Comparison of ENCODE assay signal across 8 cellular contexts in the genomic region with DNA sequence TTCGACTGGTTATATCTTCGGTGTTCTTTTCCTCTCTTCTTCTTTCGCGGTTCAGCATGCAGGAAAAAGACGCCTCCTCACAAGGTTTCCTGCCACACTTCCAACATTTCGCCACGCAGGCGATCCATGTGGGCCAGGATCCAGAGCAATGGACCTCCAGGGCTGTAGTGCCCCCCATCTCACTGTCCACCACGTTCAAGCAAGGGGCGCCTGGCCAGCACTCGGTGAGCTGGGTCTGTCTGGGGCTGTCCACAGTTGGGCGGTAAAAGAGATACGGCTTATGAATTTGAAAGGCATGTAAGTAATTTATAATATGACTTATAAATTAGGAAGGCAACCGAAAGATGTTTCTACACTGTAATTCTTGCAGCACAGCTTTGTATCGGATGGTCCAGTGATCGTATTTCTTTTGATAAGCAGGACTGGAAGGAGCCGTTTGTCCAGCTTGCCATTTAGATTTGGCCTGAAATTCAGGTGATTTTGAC. TPM values are rescaled to one million over a fixed set of nuclear protein-coding genes. Genes with fewer than 3 reads are reported as not detected.
A peak's percentile ranks its signal among the peaks of the same experiment; 100 is the strongest.
DNase-seq lines count a peak whose midpoint lies in the region; ATAC-seq, FAIRE-seq and TF ChIP-seq lines count a peak whose summit lies in the region.

No MANE protein-coding gene starts in this region.

- SMC1A ChIA-PET in GM12878 (lab: Charles Lee; ENCODE audit: uncharacterized antibody, unreplicated experiment): interaction anchor here (0.8 to 3.8 kb wide), 12 partner anchors 10 to 209 kb away, joined by 3 to 26 read pairs (median 4); partner anchors contain the start of gene ANKRD13C

- H3K4me1 ChIP-seq in GM12878 (ENCODE audit: control insufficient read depth, insufficient read depth, low read length): peaks cover 29% of the 10 kb centered on the region
- H3K4me1 ChIP-seq in kidney (ENCODE audit: control insufficient read depth in 1 of 2, insufficient read depth in 1 of 2, low read depth in 1 of 2, low read length in 2 of 2): peaks cover 0 to 2% of the 10 kb centered on the region in 2 donors
- peaks cover 2% of the 10 kb centered on the region for H3K4me1 ChIP-seq in stomach smooth muscle (ENCODE audit: control insufficient read depth, insufficient read depth, low read length)

- H3K27ac ChIP-seq in GM12878 (ENCODE audit: control insufficient read depth, insufficient read depth) (peak overlapping the region; percentile 74), kidney (ENCODE audit: low read depth in 2 of 2, low read length in 2 of 2) (peak overlapping the region; percentile 82 to 98), stomach smooth muscle (ENCODE audit: low read length) (peak overlapping the region; percentile 97)

- no peak for DNase-seq in GM12878 (ENCODE audit: low read depth, low spot score)
- DNase-seq in kidney: no peak
- no peak for DNase-seq in A172 (ENCODE audit: low spot score)
- DNase-seq in DMS153 (lab: John Stamatoyannopoulos, UW): no peak
- DNase-seq in KG1 (lab: John Stamatoyannopoulos, UW): no peak

- intact Hi-C loops in GM12878 (cut with micrococcal nuclease; ENCODE audit: unreplicated experiment): loop anchor here (2.0 to 10.0 kb wide), 3 partner anchors 57 to 207 kb away; partner anchors contain the start of genes ANKRD13C and LRRC40
- intact Hi-C loops in kidney (cut with DNase I): no loop called here

- TF ChIP-seq CTCF in GM12878 (IDR thresholded peaks at IDR 0.05 in 2 of 3, conservative IDR thresholded peaks at IDR 0.05 in 1 of 3; ENCODE audit: control insufficient read depth in 2 of 3, extremely low read depth in 1 of 3, insufficient read depth in 1 of 3, low read depth in 3 of 3, low read length in 3 of 3) (no peak), kidney (IDR thresholded peaks at IDR 0.05; ENCODE audit: borderline replicate concordance, extremely low read depth, insufficient read depth) (no peak)

- peak overlapping the region; percentile 91 for H2AFZ ChIP-seq in GM12878 (ENCODE audit: control insufficient read depth, low read depth, low read length)

- no peaks in the 10 kb centered on the region for H3K36me3 ChIP-seq in GM12878 (ENCODE audit: control insufficient read depth in 2 of 2, insufficient read depth in 2 of 2, low read length in 1 of 2)
- H3K36me3 ChIP-seq in kidney (ENCODE audit: control insufficient read depth in 1 of 2, insufficient read depth in 2 of 2, low read length in 2 of 2): no peaks in the 10 kb centered on the region
- no peaks in the 10 kb centered on the region for H3K36me3 ChIP-seq in stomach smooth muscle (ENCODE audit: control insufficient read depth in 2 of 2, insufficient read depth in 2 of 2, low read length in 2 of 2)

- no peak for TF ChIP-seq EP300 in GM12878 (IDR thresholded peaks at IDR 0.05; ENCODE audit: borderline replicate concordance in 1 of 2, control insufficient read depth in 1 of 2, low read depth in 2 of 2, low read length in 2 of 2)

- in situ Hi-C loops in GM12878 (cut with MboI): loop anchor here (5.0 kb wide), 1 partner anchor 54 kb away; no protein-coding TSS in a partner anchor

- H3K27me3 ChIP-seq in GM12878 (replicated peaks in 1 of 2; ENCODE audit: control insufficient read depth in 2 of 2, insufficient read depth in 2 of 2, low read length in 1 of 2): no peaks in the 10 kb centered on the region
- no peaks in the 10 kb centered on the region for H3K27me3 ChIP-seq in stomach smooth muscle (ENCODE audit: control insufficient read depth in 1 of 2, insufficient read depth in 2 of 2, low read length in 2 of 2)

- H3K9me3 ChIP-seq in GM12878 (replicated peaks; ENCODE audit: control insufficient read depth, insufficient read depth, low read length): no peaks in the 10 kb centered on the region
- no peaks in the 10 kb centered on the region for H3K9me3 ChIP-seq in kidney (ENCODE audit: control insufficient read depth in 1 of 2, low read length in 2 of 2)
- H3K9me3 ChIP-seq in stomach smooth muscle (ENCODE audit: control insufficient read depth in 2 of 2, low read length in 2 of 2): no peaks in the 10 kb centered on the region

- RAD21 ChIA-PET in GM12878 (lab: Charles Lee; ENCODE audit: unreplicated experiment): interaction anchor here (0.6 to 3.3 kb wide), 12 partner anchors 30 to 190 kb away, joined by 3 to 23 read pairs (median 4); partner anchors contain the start of genes ANKRD13C and SRSF11

- H3K4me3 ChIP-seq in GM12878 (peak overlapping the region; percentile 85), kidney (ENCODE audit: low read length in 2 of 2) (peak overlapping the region; percentile 76 to 92), stomach smooth muscle (ENCODE audit: low read length in 2 of 2) (peak overlapping the region; percentile 90 to 97)

- H3K9ac ChIP-seq in GM12878 (ENCODE audit: control insufficient read depth, insufficient read depth, low read length): peak overlapping the region; percentile 74
- H3K9ac ChIP-seq in kidney (ENCODE audit: low read length in 2 of 2): peak overlapping the region; percentile 85 to 95
- H3K9ac ChIP-seq in stomach smooth muscle (ENCODE audit: low read length in 2 of 2): peak overlapping the region; percentile 57 to 98

- CTCF ChIA-PET in GM12878 (lab: Yijun Ruan, JAX): interaction anchor here (0.9 to 2.3 kb wide), 13 partner anchors 11 to 278 kb away, joined by 3 to 6 read pairs (median 4); partner anchors contain the start of gene ANKRD13C

- ATAC-seq in GM19023 (IDR thresholded peaks at IDR 0.05; ENCODE audit: unreplicated experiment): peak; percentile 3
- peak; percentile 1 for ATAC-seq in HG03460 (IDR thresholded peaks at IDR 0.05; ENCODE audit: unreplicated experiment)
- peak; percentile 31 for ATAC-seq in GM12878

- WGBS in GM12878 (ENCODE audit: insufficient coverage, insufficient replicate concordance, low lambda C conversion rate, missing lambda C conversion rate): under 1% methylated on average over 17 of the region's 17 CpGs

- TSS peak; percentile 93 for BruUV-seq in GM12878 (replicated peaks; lab: Mats Ljungman, UMichigan)

- peak overlapping the region; percentile 84 for H3K4me2 ChIP-seq in GM12878 (ENCODE audit: control insufficient read depth, insufficient read depth)

- no peak for FAIRE-seq in GM12878 (lab: Jason Lieb, UNC)
- no peak for FAIRE-seq in kidney (lab: Jason Lieb, UNC)

- TF ChIP-seq POLR2A in GM12878 (IDR thresholded peaks at IDR 0.05; ENCODE audit: low read depth, low read length): no peak

- POLR2A ChIA-PET in GM12878 (lab: Charles Lee): interaction anchor here (1.0 to 3.0 kb wide), 5 partner anchors 19 to 190 kb away, joined by 4 to 32 read pairs (median 6); partner anchors contain the start of genes ANKRD13C and SRSF11

- H3K79me2 ChIP-seq in GM12878 (ENCODE audit: control insufficient read depth, insufficient read depth, low read length): peaks cover 13% of the 10 kb centered on the region

- H4K20me1 ChIP-seq in GM12878 (ENCODE audit: control insufficient read depth, insufficient read depth): no peaks in the 10 kb centered on the region

- no peak for TF ChIP-seq RAD21 in GM12878 (IDR thresholded peaks at IDR 0.05; ENCODE audit: insufficient read depth, low read depth, low read length)

TF ChIP-seq in GM12878, 131 proteins besides CTCF, POLR2A, EP300 and RAD21:
- TF ChIP-seq NR2C1 (IDR thresholded peaks at IDR 0.05) (no peak), HDAC2 (IDR thresholded peaks at IDR 0.05) (peak; percentile 38; the same call in 1 of the 2 replicates), YY1 (IDR thresholded peaks at IDR 0.05; ENCODE audit: low read depth, low read length) (peak; percentile 8; the same call in 1 of the 2 replicates), NFIC (IDR thresholded peaks at IDR 0.05; ENCODE audit: low read depth, low read length) (no peak)

RNA-seq across cellular contexts. Expression of gene CTH, which starts 0.3 kb away (rescaled TPM):
- total RNA-seq in GM12878 (2013; cell fraction: nucleolus; rRNA removed): 3.9 and 4.5 TPM in 2 replicates
- total RNA-seq in GM12878 (2014; rRNA removed): 6.3 and 6.6 TPM in 2 replicates
- 8.0 and 9.5 TPM in 2 replicates for total RNA-seq in GM12878 (2014; rRNA removed; fragmentation: Illumina TruSeq; extraction: Trizol)
- 7.2 and 8.8 TPM in 2 replicates for total RNA-seq in GM12878 (2021)
- 11.0 TPM for polyA plus RNA-seq in GM12878 (2011; ENCODE audit: low read depth)
- polyA plus RNA-seq in GM12878 (2011; rRNA removed): 17.5 and 26.1 TPM in 2 replicates
- polyA plus RNA-seq in GM12878 (2011; cell fraction: cytosol; rRNA removed): 13.6 and 19.0 TPM in 2 replicates
- 12.8 and 13.2 TPM in 2 replicates for polyA plus RNA-seq in GM12878 (2011; cell fraction: nucleus; rRNA removed)
- polyA plus RNA-seq in GM12878 (2012): 11.1 and 17.2 TPM in 2 replicates
- 11.0 and 12.9 TPM in 2 replicates for polyA plus RNA-seq in GM12878 (2014; fragmentation: Illumina TruSeq; extraction: Trizol)
- 10 to 100 TPM in 1 of 2 experiments, 1 to 10 TPM in 1; 9.8 to 12.5 TPM for polyA plus RNA-seq in GM12878 (2014; fragmentation: Nextera tagmentation; extraction: Ambion mirVana)
- polyA plus RNA-seq in GM12878 (2014; rRNA removed): 8.0 TPM in 2 replicates
- polyA plus RNA-seq in GM12878 (2016; fragmentation: Nextera tagmentation; extraction: Ambion mirVana): 10 to 100 TPM; 12.5 to 13.5 TPM
- 13.6 and 20.5 TPM in 2 replicates for polyA minus RNA-seq in GM12878 (2011; rRNA and poly(A)+ RNA removed)
- polyA minus RNA-seq in GM12878 (2011; cell fraction: cytosol; rRNA and poly(A)+ RNA removed): 6.4 and 7.4 TPM in 2 replicates
- 11.0 and 16.7 TPM in 2 replicates for polyA minus RNA-seq in GM12878 (2011; cell fraction: nucleus; rRNA and poly(A)+ RNA removed)
- total RNA-seq in kidney: 6.5 TPM
- 7.5 TPM for polyA plus RNA-seq in kidney (ENCODE audit: insufficient read depth, low read depth, low replicate concordance)
- 0.31 and 1.8 TPM in 2 replicates for total RNA-seq in A172 (2014; rRNA removed; shearing (Covaris generic))

RNA-seq across cellular contexts. Expression of gene ANKRD13C, which starts 56.9 kb away (rescaled TPM):
- 46.0 and 49.7 TPM in 2 replicates for total RNA-seq in GM12878 (2013; cell fraction: nucleolus; rRNA removed)
- 15.6 and 20.0 TPM in 2 replicates for total RNA-seq in GM12878 (2014; rRNA removed)
- total RNA-seq in GM12878 (2014; rRNA removed; fragmentation: Illumina TruSeq; extraction: Trizol): 20.4 and 21.2 TPM in 2 replicates
- total RNA-seq in GM12878 (2021): 14.3 and 15.3 TPM in 2 replicates
- 3.9 TPM for polyA plus RNA-seq in GM12878 (2011; ENCODE audit: low read depth)
- polyA plus RNA-seq in GM12878 (2011; rRNA removed): 9.5 and 18.8 TPM in 2 replicates
- 4.4 and 6.6 TPM in 2 replicates for polyA plus RNA-seq in GM12878 (2011; cell fraction: cytosol; rRNA removed)
- polyA plus RNA-seq in GM12878 (2011; cell fraction: nucleus; rRNA removed): 8.5 and 11.8 TPM in 2 replicates
- 7.5 and 8.4 TPM in 2 replicates for polyA plus RNA-seq in GM12878 (2012)
- polyA plus RNA-seq in GM12878 (2014; fragmentation: Illumina TruSeq; extraction: Trizol): 13.9 and 17.6 TPM in 2 replicates
- 1 to 10 TPM; 3.7 to 5.1 TPM for polyA plus RNA-seq in GM12878 (2014; fragmentation: Nextera tagmentation; extraction: Ambion mirVana)
- 8.7 and 9.7 TPM in 2 replicates for polyA plus RNA-seq in GM12878 (2014; rRNA removed)
- polyA plus RNA-seq in GM12878 (2016; fragmentation: Nextera tagmentation; extraction: Ambion mirVana): 10 to 100 TPM; 24.3 to 24.4 TPM
- polyA minus RNA-seq in GM12878 (2011; rRNA and poly(A)+ RNA removed): 9.9 and 13.0 TPM in 2 replicates
- 7.9 and 8.5 TPM in 2 replicates for polyA minus RNA-seq in GM12878 (2011; cell fraction: cytosol; rRNA and poly(A)+ RNA removed)
- 17.8 and 33.0 TPM in 2 replicates for polyA minus RNA-seq in GM12878 (2011; cell fraction: nucleus; rRNA and poly(A)+ RNA removed)
- 23.4 TPM for total RNA-seq in kidney
- 8.4 TPM for polyA plus RNA-seq in kidney (ENCODE audit: insufficient read depth, low read depth, low replicate concordance)
- total RNA-seq in A172 (2014; rRNA removed; shearing (Covaris generic)): 25.8 and 27.6 TPM in 2 replicates
